In the genomic region with DNA sequence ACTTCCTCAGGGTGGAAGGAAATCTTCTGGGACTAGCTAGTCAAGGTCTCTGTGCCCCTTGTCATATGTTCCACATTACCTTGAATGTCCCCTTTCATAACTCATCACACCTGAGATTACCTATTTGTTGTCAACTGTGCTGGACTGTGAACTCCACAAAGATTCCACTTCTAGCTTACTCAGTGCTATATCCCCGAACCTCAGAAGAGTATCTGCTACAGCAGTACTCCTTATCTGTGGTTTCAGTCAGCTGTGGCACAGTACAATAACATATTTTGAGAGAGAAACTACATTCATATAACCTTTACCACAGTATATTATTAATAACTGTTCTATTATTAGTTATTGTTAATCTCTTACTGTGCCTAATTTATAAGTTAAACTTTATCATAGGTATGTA, we compare ENCODE assay signal across 29 cellular contexts. TPM values are rescaled to one million over a fixed set of nuclear protein-coding genes. Genes with fewer than 3 reads are reported as not detected.
DNase-seq lines count a peak whose midpoint lies in the region; TF ChIP-seq lines count a peak whose summit lies in the region.
"Had no signal": no experiment of that assay in that cellular context is flagged by ENCODE, and none has a peak within 500 bp of the region (broad histone marks: within the 10 kb centered on the region; RNA-seq: fewer than 3 reads in every experiment).

No MANE protein-coding gene starts in this region.

- H3K27ac Mint-ChIP-seq in MCF 10A (ENCODE audit: low read depth, unreplicated experiment) (peak overlapping the region; percentile 1), brain (peak overlapping the region in 3 of 5 experiments; percentile 11 to 52 (median 29)), progenitor cell of endocrine pancreas (peak overlapping the region; percentile 43)
- H3K27ac Mint-ChIP-seq: CD8-positive, alpha-beta T cell; HFFc6 had no signal

- dilution Hi-C loops in mammary epithelial cell (cut with HindIII; ENCODE audit: low sequenced_read_pairs) = no loop called here

- WGBS in mammary epithelial cell (ENCODE audit: low coverage, missing lambda C conversion rate) = 93% methylated on average over 1 of the region's 1 CpG

- DNase-seq in MCF 10A (ENCODE audit: unreplicated experiment) = no peak
- no peak for DNase-seq in mammary epithelial cell
- no peak for DNase-seq in progenitor cell of endocrine pancreas (ENCODE audit: low spot score, unreplicated experiment)
- DNase-seq in stimulated activated naive CD4-positive, alpha-beta T cell treated with Interleukin-2 at 50 U/mL for 16 hours (lab: John Stamatoyannopoulos, UW) = no peak
- no peak for DNase-seq in tibial artery
- DNase-seq in NCI-H1417 treated with DMSO at 0.1 percent for 48 hours (lab: John Stamatoyannopoulos, UW) = no peak
- DNase-seq: C1 segment of cervical spinal cord; CD8-positive, alpha-beta T cell; DMS 273 treated with DMSO at 0.1 percent for 48 hours; DMS79; EL; GDM1; GOT3; HFFc6; IMR-90; NCI-H1092; NCI-H1436; NCI-H187; NCI-H2081 treated with DMSO at 0.1 percent for 48 hours; NCI-H2171; NCI-H226; NCI-H510A; NCI-H69; SHP77 had no signal

- H3K36me3 ChIP-seq in mammary epithelial cell (ENCODE audit: insufficient read depth, low read length) (peaks cover 30% of the 10 kb centered on the region), tibial artery (peaks cover 47 to 82% (median 79%) of the 10 kb centered on the region in 3 donors)

- H3K36me3 Mint-ChIP-seq in MCF 10A (ENCODE audit: insufficient read depth, unreplicated experiment) (peaks cover 100% of the 10 kb centered on the region), brain (peaks cover 87% of the 10 kb centered on the region), progenitor cell of endocrine pancreas (ENCODE audit: insufficient read depth) (peaks cover 44% of the 10 kb centered on the region)

- H3K9ac ChIP-seq in mammary epithelial cell (ENCODE audit: insufficient read depth, low read length) = no peak overlapping the region
- H3K9ac ChIP-seq: KMS-11 had no signal

- H3K27me3 Mint-ChIP-seq in MCF 10A (ENCODE audit: insufficient read depth, unreplicated experiment) (no peaks in the 10 kb centered on the region), brain (peaks cover 7% of the 10 kb centered on the region), progenitor cell of endocrine pancreas (no peaks in the 10 kb centered on the region)

- H3K79me2 ChIP-seq in mammary epithelial cell (ENCODE audit: insufficient read depth, low read length) = peaks cover 18% of the 10 kb centered on the region

- no peak overlapping the region for H3K4me2 ChIP-seq in mammary epithelial cell (ENCODE audit: insufficient read depth, low read depth, low read length)
- H3K4me2 ChIP-seq: KMS-11 had no signal

- POLR2A ChIA-PET in MCF 10A (lab: Yijun Ruan, JAX) = interaction anchor here (0.7 to 1.0 kb wide), 2 partner anchors 14 to 15 kb away, joined by 3 to 4 read pairs; partner anchors contain the start of gene SYNJ1

- H3K4me3 ChIP-seq in mammary epithelial cell (replicated peaks in 1 of 3; ENCODE audit: insufficient read depth in 1 of 3, low read depth in 2 of 3, low read length in 3 of 3) (no peak overlapping the region), tibial artery (no peak overlapping the region)
- H3K4me3 ChIP-seq: GM12878, HAP-1 had no signal

- H3K4me3 Mint-ChIP-seq in MCF 10A (ENCODE audit: unreplicated experiment) = no peak overlapping the region
- no peak overlapping the region for H3K4me3 Mint-ChIP-seq in brain
- H3K4me3 Mint-ChIP-seq in progenitor cell of endocrine pancreas (ENCODE audit: low read depth) = no peak overlapping the region
- H3K4me3 Mint-ChIP-seq: CD8-positive, alpha-beta T cell; HFFc6 had no signal

- in situ Hi-C loops in mammary epithelial cell (cut with MboI; ENCODE audit: low sequenced_read_pairs in 2 of 2) = loop anchor here in 1 of 2 donors (25.0 kb wide), 1 partner anchor 355 kb away; the partner anchor contains the start of gene URB1

- H3K9me3 Mint-ChIP-seq in MCF 10A (ENCODE audit: unreplicated experiment) = no peaks in the 10 kb centered on the region
- H3K9me3 Mint-ChIP-seq in brain = no peaks in the 10 kb centered on the region
- no peaks in the 10 kb centered on the region for H3K9me3 Mint-ChIP-seq in progenitor cell of endocrine pancreas (ENCODE audit: low read depth)
- H3K9me3 Mint-ChIP-seq: CD8-positive, alpha-beta T cell; HFFc6 had no signal

- no peaks in the 10 kb centered on the region for H4K20me1 ChIP-seq in mammary epithelial cell (ENCODE audit: insufficient read depth, low read length)

- H3K27ac ChIP-seq in mammary epithelial cell (ENCODE audit: insufficient read depth, low read depth, low read length) (no peak overlapping the region), tibial artery (no peak overlapping the region)
- H3K27ac ChIP-seq: KMS-11, RWPE1 had no signal

- H3K27me3 ChIP-seq in mammary epithelial cell (ENCODE audit: insufficient read depth, low read length) = no peaks in the 10 kb centered on the region
- H3K27me3 ChIP-seq in tibial artery = no peaks in the 10 kb centered on the region

- no peaks in the 10 kb centered on the region for H3K9me3 ChIP-seq in mammary epithelial cell (replicated peaks; ENCODE audit: insufficient read depth, low read length)
- no peaks in the 10 kb centered on the region for H3K9me3 ChIP-seq in tibial artery
- H3K9me3 ChIP-seq: HAP-1 had no signal

- no peak for TF ChIP-seq CTCF in MCF 10A (IDR thresholded peaks at IDR 0.05; ENCODE audit: unreplicated experiment)
- no peak for TF ChIP-seq CTCF in mammary epithelial cell (conservative IDR thresholded peaks at IDR 0.05 in 1 of 2, IDR thresholded peaks at IDR 0.05 in 1 of 2; ENCODE audit: extremely low read depth in 1 of 2, insufficient read depth in 1 of 2, low read depth in 1 of 2, low read length in 2 of 2)
- no peak for TF ChIP-seq CTCF in brain (conservative IDR thresholded peaks at IDR 0.05)
- TF ChIP-seq CTCF in progenitor cell of endocrine pancreas (IDR thresholded peaks at IDR 0.05; ENCODE audit: unreplicated experiment) = no peak
- no peak for TF ChIP-seq CTCF in tibial artery (IDR thresholded peaks at IDR 0.05)

- BruUV-seq in MCF 10A (replicated peaks; lab: Mats Ljungman, UMichigan) (no TSS peak), mammary epithelial cell (replicated peaks; lab: Mats Ljungman, UMichigan) (no TSS peak)

- intact Hi-C loops in MCF 10A (cut with micrococcal nuclease) (no loop called here), mammary epithelial cell (cut with micrococcal nuclease) (no loop called here), tibial artery (cut with DNase I; ENCODE audit: low total_unique reads) (no loop called here)

- CTCF ChIA-PET in MCF 10A (lab: Yijun Ruan, JAX) (no interaction called here), mammary epithelial cell (lab: Charles Lee; ENCODE audit: low non-redundant PET) (no interaction called here)

- H3K4me1 ChIP-seq in mammary epithelial cell (ENCODE audit: insufficient read depth, low read length) (peaks cover 9% of the 10 kb centered on the region), tibial artery (no peaks in the 10 kb centered on the region)
- H3K4me1 ChIP-seq: HAP-1 had no signal

- H3K4me1 Mint-ChIP-seq in MCF 10A (ENCODE audit: insufficient read depth, unreplicated experiment) (no peaks in the 10 kb centered on the region), brain (no peaks in the 10 kb centered on the region), progenitor cell of endocrine pancreas (ENCODE audit: low read depth) (no peaks in the 10 kb centered on the region)

- H2AFZ ChIP-seq in mammary epithelial cell (ENCODE audit: low read depth, low read length) = no peak overlapping the region

RNA-seq across cellular contexts. Expression of gene SYNJ1, which starts 14.7 kb away (rescaled TPM):
- total RNA-seq in MCF 10A (2022) (9.4 and 9.7 TPM in 2 replicates), mammary epithelial cell (10 to 100 TPM in 1 of 2 donors, 1 to 10 TPM in 1; 5.5 to 11.3 TPM), progenitor cell of endocrine pancreas (9.5 and 10.1 TPM in 2 replicates)
- polyA plus RNA-seq in mammary epithelial cell (4.4 TPM), brain (ENCODE audit: insufficient read depth, low read depth, low replicate concordance) (15.5 TPM)
- polyA minus RNA-seq in mammary epithelial cell = 62.8 TPM

RNA-seq across cellular contexts. Expression of gene PAXBP1, which starts 29.1 kb away (rescaled TPM):
- total RNA-seq in MCF 10A (2022) (33.0 and 39.5 TPM in 2 replicates), mammary epithelial cell (10 to 100 TPM; 23.2 to 29.6 TPM), progenitor cell of endocrine pancreas (97.7 and 98.1 TPM in 2 replicates)
- polyA plus RNA-seq in mammary epithelial cell (7.3 TPM), brain (ENCODE audit: insufficient read depth, low read depth, low replicate concordance) (5.9 TPM)
- 3.9 TPM for polyA minus RNA-seq in mammary epithelial cell
